9 cellular contexts compared by ENCODE assay signal in the genomic region with DNA sequence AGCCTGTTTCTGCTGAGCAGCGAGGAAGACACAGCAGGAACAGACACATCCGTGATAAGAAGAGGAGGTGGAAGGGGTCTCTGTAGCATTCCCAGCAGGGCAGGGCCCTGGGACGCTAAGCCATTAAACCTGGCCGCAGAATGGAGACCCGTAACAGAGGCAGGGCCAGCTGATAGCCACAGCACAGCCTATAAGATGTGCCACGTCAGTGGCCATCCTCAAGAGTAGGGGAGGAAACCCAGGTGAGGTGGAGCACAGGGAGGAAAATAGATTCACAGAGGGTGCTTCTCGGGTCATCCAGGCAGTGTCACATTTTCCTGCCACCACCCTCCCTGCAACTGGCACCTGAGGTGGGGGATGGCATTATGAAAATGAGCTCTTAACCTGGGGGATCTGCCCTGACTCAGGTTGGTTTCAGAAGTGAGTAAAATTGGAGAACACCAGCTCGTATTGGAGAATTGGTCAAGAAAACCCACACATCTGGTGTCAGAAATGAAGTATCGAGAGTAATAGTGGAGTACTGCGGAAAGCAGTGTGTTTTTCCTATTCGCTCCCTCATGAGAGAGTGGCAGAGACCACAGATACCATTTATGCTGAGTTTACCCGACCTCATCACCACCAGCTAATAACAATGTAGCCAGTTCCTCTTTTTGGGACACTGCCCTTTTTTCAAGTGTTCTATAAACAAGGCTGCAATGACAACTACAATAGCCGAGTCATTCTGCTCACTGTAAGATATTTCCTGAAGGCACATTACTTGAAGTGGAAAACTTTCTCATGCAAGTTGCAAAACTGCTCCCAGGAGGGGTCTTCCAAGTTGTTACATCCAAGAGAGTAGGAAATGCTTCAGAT.
DNase-seq lines count a peak whose midpoint lies in the region; ATAC-seq and TF ChIP-seq lines count a peak whose summit lies in the region.
"Had no signal": no experiment of that assay in that cellular context is flagged by ENCODE, and none has a peak within 500 bp of the region (broad histone marks: within the 10 kb centered on the region; RNA-seq: fewer than 3 reads in every experiment).

No MANE protein-coding gene starts in this region.

- H3K27ac ChIP-seq in KMS-11 (peak overlapping the region; percentile 9; the same call in 1 of the 2 replicates), esophagus muscularis mucosa (replicated peaks in 1 of 4) (no peak overlapping the region)
- H3K27ac ChIP-seq: thoracic aorta had no signal

- peaks cover 20% of the 10 kb centered on the region for H3K27me3 Mint-ChIP-seq in T-helper 2 cell treated with Interferon-gamma antibody and Interleukin-4, amounts not matched to agents 5 μg/mL and 100 μg/mL, for 36 hours (ENCODE audit: low read depth)

- H3K4me3 ChIP-seq in KMS-11 (IDR thresholded peaks at IDR 0.05; ENCODE audit: insufficient read depth, low read depth, low read length) = no peak overlapping the region
- H3K4me3 ChIP-seq in esophagus muscularis mucosa = no peak overlapping the region
- H3K4me3 ChIP-seq: thoracic aorta had no signal

- TF ChIP-seq POLR2A in esophagus muscularis mucosa (IDR thresholded peaks at IDR 0.05; ENCODE audit: low read depth) = no peak

- no peaks in the 10 kb centered on the region for H4K20me1 ChIP-seq in KMS-11 (ENCODE audit: insufficient read depth)

- TF ChIP-seq CTCF in KMS-11 (conservative IDR thresholded peaks at IDR 0.05; ENCODE audit: low read depth, low read length) (no peak), esophagus muscularis mucosa (IDR thresholded peaks at IDR 0.05) (no peak)

- H3K27me3 ChIP-seq in KMS-11 (ENCODE audit: insufficient read depth, low read depth) = no peaks in the 10 kb centered on the region
- no peaks in the 10 kb centered on the region for H3K27me3 ChIP-seq in esophagus muscularis mucosa

- H3K36me3 Mint-ChIP-seq in T-helper 2 cell treated with Interferon-gamma antibody and Interleukin-4, amounts not matched to agents 5 μg/mL and 100 μg/mL, for 36 hours (ENCODE audit: low read depth) = no peaks in the 10 kb centered on the region

- H3K4me1 Mint-ChIP-seq in T-helper 2 cell treated with Interferon-gamma antibody and Interleukin-4, amounts not matched to agents 5 μg/mL and 100 μg/mL, for 36 hours (ENCODE audit: low read depth) = no peaks in the 10 kb centered on the region

- H3K4me3 Mint-ChIP-seq in T-helper 2 cell treated with Interferon-gamma antibody and Interleukin-4, amounts not matched to agents 5 μg/mL and 100 μg/mL, for 36 hours = no peak overlapping the region

- H2AFZ ChIP-seq in KMS-11 (ENCODE audit: low read depth) = no peak overlapping the region

- ATAC-seq in GM18520 (IDR thresholded peaks at IDR 0.05; ENCODE audit: unreplicated experiment) (peak; percentile 90), GM21825 (IDR thresholded peaks at IDR 0.05; ENCODE audit: unreplicated experiment) (peak; percentile 88)

- DNase-seq in midbrain (lab: John Stamatoyannopoulos, UW) (peak; percentile 9), esophagus muscularis mucosa (ENCODE audit: extremely low spot score) (no peak), COLO668 (lab: John Stamatoyannopoulos, UW; ENCODE audit: unreplicated experiment) (no peak), HT-29 (ENCODE audit: low spot score) (no peak)
- DNase-seq in T-helper 2 cell treated with Interferon-gamma antibody and Interleukin-4, amounts not matched to agents 5 μg/mL and 100 μg/mL, for 36 hours (ENCODE audit: low spot score) = no peak

- H3K36me3 ChIP-seq in KMS-11 (ENCODE audit: insufficient read depth) (no peaks in the 10 kb centered on the region), esophagus muscularis mucosa (no peaks in the 10 kb centered on the region)
- H3K36me3 ChIP-seq: thoracic aorta had no signal

- WGBS in esophagus muscularis mucosa = 67% methylated on average over 13 of the region's 13 CpGs

- no peak for TF ChIP-seq EP300 in esophagus muscularis mucosa (IDR thresholded peaks at IDR 0.05)

- peaks cover 8% of the 10 kb centered on the region for H3K9me3 Mint-ChIP-seq in T-helper 2 cell treated with Interferon-gamma antibody and Interleukin-4, amounts not matched to agents 5 μg/mL and 100 μg/mL, for 36 hours

- H3K4me2 ChIP-seq in KMS-11 = peak overlapping the region; percentile 21; the same call in 1 of the 2 replicates

- peaks cover 0 to 7% (median 3%) of the 10 kb centered on the region in 4 donors for H3K9me3 ChIP-seq in esophagus muscularis mucosa
- H3K9me3 ChIP-seq: thoracic aorta had no signal

- intact Hi-C loops in esophagus muscularis mucosa (cut with DNase I) = no loop called here

- H3K79me2 ChIP-seq in KMS-11 (ENCODE audit: insufficient read depth, low read depth) = no peaks in the 10 kb centered on the region

- no peak overlapping the region for H3K9ac ChIP-seq in KMS-11

- H3K4me1 ChIP-seq in KMS-11 (ENCODE audit: low read depth, poor library complexity, severe bottlenecking) (peaks cover 17% of the 10 kb centered on the region), esophagus muscularis mucosa (no peaks in the 10 kb centered on the region)

- no peak overlapping the region for H3K27ac Mint-ChIP-seq in T-helper 2 cell treated with Interferon-gamma antibody and Interleukin-4, amounts not matched to agents 5 μg/mL and 100 μg/mL, for 36 hours
